Comparison of ENCODE assay signal across 8 cellular contexts in the genomic region with DNA sequence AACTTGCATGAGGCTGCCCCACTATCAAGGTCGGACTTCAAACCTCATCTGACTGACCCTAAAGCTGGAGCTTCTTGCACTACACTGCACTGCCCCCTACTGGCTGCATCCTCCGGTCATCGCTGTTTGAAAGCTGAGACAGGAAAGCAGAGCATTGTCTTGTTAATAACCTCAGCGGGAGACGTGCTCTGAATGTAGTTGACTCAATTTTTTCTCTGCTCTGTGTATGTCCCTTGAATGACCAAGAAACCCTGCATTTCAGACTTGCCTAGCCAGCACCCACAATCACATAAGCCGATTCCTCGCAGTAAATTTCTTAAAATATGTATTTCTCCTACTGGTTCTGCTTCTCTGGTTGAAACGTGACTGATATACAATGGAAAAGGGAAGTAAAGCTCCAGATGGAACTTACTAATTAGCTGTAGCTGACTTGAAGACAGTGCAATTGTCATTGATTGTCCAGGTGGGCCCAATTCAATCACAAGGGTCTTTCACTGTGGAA. TPM values are rescaled to one million over a fixed set of nuclear protein-coding genes. Genes with fewer than 3 reads are reported as not detected.
DNase-seq lines count a peak whose midpoint lies in the region; ATAC-seq and TF ChIP-seq lines count a peak whose summit lies in the region.

No MANE protein-coding gene starts in this region.

- no peaks in the 10 kb centered on the region for H3K36me3 Mint-ChIP-seq in activated T-cell treated with anti-CD3 and anti-CD28 coated beads, Interleukin-2, amount 50 U/mL, for 24 hours (ENCODE audit: low read depth)

- DNase-seq in DMS53 (lab: John Stamatoyannopoulos, UW) = peak; percentile 89
- DNase-seq in Panc1 (ENCODE audit: low read depth, low spot score) = peak; percentile 75
- peak; percentile 80 for DNase-seq in activated T-cell treated with anti-CD3 and anti-CD28 coated beads, Interleukin-2, amount 50 U/mL, for 24 hours
- peak; percentile 94 for DNase-seq in fibroblast of peridontal ligament (ENCODE audit: extremely low read depth)
- peak; percentile 89 for DNase-seq in stomach

- H3F3A ChIP-seq in neural cell (ENCODE audit: insufficient read depth, low read length, poor library complexity, severe bottlenecking) = no peaks in the 10 kb centered on the region

- peak; percentile 79 for ATAC-seq in GM21723 (IDR thresholded peaks at IDR 0.05; ENCODE audit: unreplicated experiment)
- ATAC-seq in Panc1 = peak; percentile 93

- CTCF ChIA-PET in Panc1 (lab: Charles Lee) = interaction anchor here (0.6 to 3.6 kb wide), 5 partner anchors 60 to 347 kb away, joined by 3 to 20 read pairs (median 6); no protein-coding TSS in a partner anchor

- H3K9me2 ChIP-seq in neural cell (ENCODE audit: insufficient read depth, low read length) = no peaks in the 10 kb centered on the region

- H3K4me2 ChIP-seq in KMS-11 (peak overlapping the region; percentile 36; the same call in 1 of the 2 replicates), neural cell (ENCODE audit: low read length) (no peak overlapping the region)

- peaks cover 25% of the 10 kb centered on the region for H3K27me3 Mint-ChIP-seq in activated T-cell treated with anti-CD3 and anti-CD28 coated beads, Interleukin-2, amount 50 U/mL, for 24 hours

- TF ChIP-seq POLR2A in stomach (IDR thresholded peaks at IDR 0.05) = no peak

- TF ChIP-seq EP300 in neural cell (conservative IDR thresholded peaks at IDR 0.05; ENCODE audit: poor library complexity, severe bottlenecking) (no peak), stomach (IDR thresholded peaks at IDR 0.05) (no peak)

- H3K27ac ChIP-seq in KMS-11 (no peak overlapping the region), Panc1 (ENCODE audit: low read length) (no peak overlapping the region), neural cell (ENCODE audit: low read length) (no peak overlapping the region), stomach (peak overlapping the region in 2 of 5 donors; percentile 16 to 17)

- no peak overlapping the region for H3K9ac ChIP-seq in KMS-11
- no peak overlapping the region for H3K9ac ChIP-seq in neural cell (ENCODE audit: low read length)

- H3K79me2 ChIP-seq in KMS-11 (ENCODE audit: insufficient read depth, low read depth) = no peaks in the 10 kb centered on the region
- H3K79me2 ChIP-seq in neural cell (replicated peaks; ENCODE audit: insufficient read depth, low read length) = no peaks in the 10 kb centered on the region

- 7 to 11% (median 9%) methylated on average over 8 of the region's 8 CpGs for WGBS in stomach, 5 donors

- H3K27me3 ChIP-seq in KMS-11 (ENCODE audit: insufficient read depth, low read depth) = no peaks in the 10 kb centered on the region
- H3K27me3 ChIP-seq in Panc1 (ENCODE audit: control insufficient read depth, insufficient read depth, low read length) = peaks cover 3% of the 10 kb centered on the region; the same call in 1 of the 2 replicates
- H3K27me3 ChIP-seq in neural cell (ENCODE audit: insufficient read depth, low read depth, low read length) = no peaks in the 10 kb centered on the region
- no peaks in the 10 kb centered on the region for H3K27me3 ChIP-seq in stomach

- POLR2A ChIA-PET in Panc1 (lab: Charles Lee) = interaction anchor here (0.7 kb wide), 1 partner anchor 372 kb away, joined by 4 read pairs; no protein-coding TSS in a partner anchor

- TF ChIP-seq CTCF in KMS-11 (conservative IDR thresholded peaks at IDR 0.05; ENCODE audit: low read depth, low read length) (peak; percentile 92), Panc1 (IDR thresholded peaks at IDR 0.05) (peak; percentile 94), neural cell (IDR thresholded peaks at IDR 0.05; ENCODE audit: poor library complexity, severe bottlenecking) (peak; percentile 83), stomach (IDR thresholded peaks at IDR 0.05) (peak in 5 of 7 experiments; percentile 63 to 79 (median 74))

- peaks cover 4% of the 10 kb centered on the region for H3K4me1 Mint-ChIP-seq in activated T-cell treated with anti-CD3 and anti-CD28 coated beads, Interleukin-2, amount 50 U/mL, for 24 hours (ENCODE audit: low read depth)

- H3K36me3 ChIP-seq in KMS-11 (ENCODE audit: insufficient read depth) (no peaks in the 10 kb centered on the region), Panc1 (ENCODE audit: control insufficient read depth, insufficient read depth, low read length) (no peaks in the 10 kb centered on the region), neural cell (ENCODE audit: insufficient read depth, low read length) (no peaks in the 10 kb centered on the region), stomach (no peaks in the 10 kb centered on the region)

- H3K4me1 ChIP-seq in KMS-11 (ENCODE audit: low read depth, poor library complexity, severe bottlenecking) (peaks cover 22% of the 10 kb centered on the region), Panc1 (ENCODE audit: control insufficient read depth, insufficient read depth, low read length) (no peaks in the 10 kb centered on the region), stomach (peaks cover 0 to 13% (median 0%) of the 10 kb centered on the region in 4 donors)

- H3K9me3 Mint-ChIP-seq in activated T-cell treated with anti-CD3 and anti-CD28 coated beads, Interleukin-2, amount 50 U/mL, for 24 hours = no peaks in the 10 kb centered on the region

- H3K9me3 ChIP-seq in Panc1 (ENCODE audit: control insufficient read depth, insufficient read depth, low read depth, low read length) (no peaks in the 10 kb centered on the region), neural cell (ENCODE audit: low read length) (no peaks in the 10 kb centered on the region), stomach (peaks cover 0 to 5% (median 0%) of the 10 kb centered on the region in 4 donors)

- in situ Hi-C loops in Panc1 (cut with HindIII; ENCODE audit: low pct_unique_long_range_greater_than_20kb, low sequenced_read_pairs) = no loop called here

- H4K20me1 ChIP-seq in KMS-11 (ENCODE audit: insufficient read depth) (no peaks in the 10 kb centered on the region), neural cell (ENCODE audit: insufficient read depth) (no peaks in the 10 kb centered on the region)

- H2AFZ ChIP-seq in KMS-11 (ENCODE audit: low read depth) (peak overlapping the region; percentile 52; the same call in 1 of the 2 replicates), neural cell (ENCODE audit: low read depth, low read length) (no peak overlapping the region)

- no peak overlapping the region for H3K4me3 Mint-ChIP-seq in activated T-cell treated with anti-CD3 and anti-CD28 coated beads, Interleukin-2, amount 50 U/mL, for 24 hours

- intact Hi-C loops in Panc1 (cut with micrococcal nuclease; ENCODE audit: unreplicated experiment) (loop anchor here (1.0 to 10.0 kb wide), 3 partner anchors 79 to 1072 kb away; no protein-coding TSS in a partner anchor), stomach (cut with DNase I; ENCODE audit: low total_unique reads) (no loop called here)

- H3K27ac Mint-ChIP-seq in activated T-cell treated with anti-CD3 and anti-CD28 coated beads, Interleukin-2, amount 50 U/mL, for 24 hours = no peak overlapping the region

- TF ChIP-seq RAD21 in neural cell (conservative IDR thresholded peaks at IDR 0.05) = peak; percentile 82

- no peak overlapping the region for H3K4me3 ChIP-seq in KMS-11 (IDR thresholded peaks at IDR 0.05; ENCODE audit: insufficient read depth, low read depth, low read length)
- H3K4me3 ChIP-seq in Panc1 (ENCODE audit: low read depth in 2 of 2, low read length in 2 of 2) = no peak overlapping the region
- no peak overlapping the region for H3K4me3 ChIP-seq in neural cell (ENCODE audit: low read length)
- H3K4me3 ChIP-seq in stomach = no peak overlapping the region

- no TSS peak for BruUV-seq in Panc1 (replicated peaks; lab: Mats Ljungman, UMichigan)

TF ChIP-seq in neural cell, 6 proteins besides CTCF, POLR2A, EP300 and RAD21:
- no peak for TF ChIP-seq MXI1 (conservative IDR thresholded peaks at IDR 0.05; ENCODE audit: poor library complexity, severe bottlenecking)
- peak; percentile 76 for TF ChIP-seq SMC3 (conservative IDR thresholded peaks at IDR 0.05; ENCODE audit: poor library complexity)

RNA-seq across cellular contexts. Expression of a gene that starts 27.8 kb away (rescaled TPM):
- total RNA-seq in Panc1 (2021; ENCODE audit: unreplicated experiment) (not detected), stomach (10 to 100 TPM; 10.6 to 26.6 (median 15.6) TPM)
- not detected for polyA plus RNA-seq in Panc1 (2012; ENCODE audit: insufficient read length)
- polyA plus RNA-seq in neural cell (not detected in 2 replicates), stomach (10 to 100 TPM in 2 of 3 donors, 1 to 10 TPM in 1; 3.2 to 43.0 (median 31.8) TPM)
- polyA minus RNA-seq in neural cell = not detected in 2 replicates

RNA-seq across cellular contexts. Expression of a gene that starts 36.3 kb away (rescaled TPM):
- total RNA-seq in Panc1 (2021; ENCODE audit: unreplicated experiment) = 39.7 TPM
- 33.8 TPM for polyA plus RNA-seq in Panc1 (2012; ENCODE audit: insufficient read length)
- 110 and 126 TPM in 2 replicates for polyA plus RNA-seq in neural cell
- 89.8 and 109 TPM in 2 replicates for polyA minus RNA-seq in neural cell
- 10 to 100 TPM in 2 of 5 donors, 1 to 10 TPM in 1, under 1 TPM in 2; 0.29 to 67.7 (median 6.5) TPM for total RNA-seq in stomach
- 10 to 100 TPM; 23.1 to 29.6 (median 26.1) TPM for polyA plus RNA-seq in stomach

Comparison
In these comparisons a context has a peak if more than half of its experiments do, and no peak if none do; other contexts are left out.
1. RNA of a gene that starts 27.8 kb away (total RNA-seq): 10.6 to 26.6 TPM in stomach; not detected in Panc1 (single experiment); every median in the first group is over 10 times any median in the second.
2. Peak in every context shown above with its lines, with median percentiles within 50 percentile points of each other: DNase-seq and CTCF ChIP-seq.